ENCODE assay signal across 1 cellular context in genomic region chr15:40850576-40851112, GRCh38.
TF ChIP-seq lines count a peak whose summit lies in the region.

No MANE protein-coding gene starts in this region.

TF ChIP-seq in HepG2, 621 proteins besides CTCF, POLR2A, EP300 and RAD21 (continued from another document and continues in another):
- no peak for TF ChIP-seq RERE (CRISPR knock-in tag; IDR thresholded peaks at IDR 0.05; ENCODE audit: low read depth)
- peak; percentile 86 for TF ChIP-seq RARA (CRISPR knock-in tag; IDR thresholded peaks at IDR 0.05)
- no peak for TF ChIP-seq MBD4 (IDR thresholded peaks at IDR 0.05; ENCODE audit: borderline replicate concordance, low read length)
- 0 out of 2 replicates have a peak, but pooled peaks have one; percentile 30 for TF ChIP-seq FOXC1 (CRISPR knock-in tag; IDR thresholded peaks at IDR 0.05; ENCODE audit: borderline replicate concordance)
- TF ChIP-seq SKIL (CRISPR knock-in tag; IDR thresholded peaks at IDR 0.05; ENCODE audit: borderline replicate concordance): peak; percentile 42; the same call in 1 of the 2 replicates
- TF ChIP-seq ZBTB8A (CRISPR knock-in tag; IDR thresholded peaks at IDR 0.05; ENCODE audit: borderline replicate concordance, low read depth): no peak
- 0 out of 2 replicates have a peak, but pooled peaks have one; percentile 15 for TF ChIP-seq ELF3 (CRISPR knock-in tag; IDR thresholded peaks at IDR 0.05)
- TF ChIP-seq ZNF770 (CRISPR knock-in tag; IDR thresholded peaks at IDR 0.05): peak; percentile 85
- no peak for TF ChIP-seq ATM (IDR thresholded peaks at IDR 0.05; ENCODE audit: borderline replicate concordance)
- no peak for TF ChIP-seq BHLHE40 (IDR thresholded peaks at IDR 0.05; ENCODE audit: low read length)
- TF ChIP-seq AFF4 (CRISPR knock-in tag; IDR thresholded peaks at IDR 0.05): no peak
- peak; percentile 50 for TF ChIP-seq PAXIP1 (CRISPR knock-in tag; conservative IDR thresholded peaks at IDR 0.05)
- no peak for TF ChIP-seq NFRKB (IDR thresholded peaks at IDR 0.05)
- peak; percentile 49 for TF ChIP-seq TEAD3 (CRISPR knock-in tag; optimal IDR thresholded peaks at IDR 0.05; ENCODE audit: borderline replicate concordance)
- peak; percentile 39 for TF ChIP-seq SAP130 (CRISPR knock-in tag; IDR thresholded peaks at IDR 0.05; ENCODE audit: low read depth)
- no peak for TF ChIP-seq FOXA3 (CRISPR knock-in tag; IDR thresholded peaks at IDR 0.05)
- TF ChIP-seq NCOA1 (CRISPR knock-in tag; IDR thresholded peaks at IDR 0.05): no peak
- peak; percentile 66; the same call in 1 of the 2 replicates for TF ChIP-seq ZNF292 (CRISPR knock-in tag; IDR thresholded peaks at IDR 0.05; ENCODE audit: borderline replicate concordance, low read depth)
- peak; percentile 18; the same call in 1 of the 2 replicates for TF ChIP-seq TBX2 (CRISPR knock-in tag; IDR thresholded peaks at IDR 0.05; ENCODE audit: borderline replicate concordance)
- TF ChIP-seq ZNF138 (CRISPR knock-in tag; IDR thresholded peaks at IDR 0.05; ENCODE audit: low read depth): no peak
- TF ChIP-seq ZBTB10 (CRISPR knock-in tag; IDR thresholded peaks at IDR 0.05; ENCODE audit: borderline replicate concordance): no peak
- TF ChIP-seq ZNF687 (CRISPR knock-in tag; IDR thresholded peaks at IDR 0.05): peak; percentile 34; the same call in 1 of the 2 replicates
- no peak for TF ChIP-seq ZNF343 (CRISPR knock-in tag; IDR thresholded peaks at IDR 0.05)
- no peak for TF ChIP-seq ARNTL (CRISPR knock-in tag; IDR thresholded peaks at IDR 0.05)
